Comparison of ENCODE assay signal across 21 cellular contexts in the genomic region with DNA sequence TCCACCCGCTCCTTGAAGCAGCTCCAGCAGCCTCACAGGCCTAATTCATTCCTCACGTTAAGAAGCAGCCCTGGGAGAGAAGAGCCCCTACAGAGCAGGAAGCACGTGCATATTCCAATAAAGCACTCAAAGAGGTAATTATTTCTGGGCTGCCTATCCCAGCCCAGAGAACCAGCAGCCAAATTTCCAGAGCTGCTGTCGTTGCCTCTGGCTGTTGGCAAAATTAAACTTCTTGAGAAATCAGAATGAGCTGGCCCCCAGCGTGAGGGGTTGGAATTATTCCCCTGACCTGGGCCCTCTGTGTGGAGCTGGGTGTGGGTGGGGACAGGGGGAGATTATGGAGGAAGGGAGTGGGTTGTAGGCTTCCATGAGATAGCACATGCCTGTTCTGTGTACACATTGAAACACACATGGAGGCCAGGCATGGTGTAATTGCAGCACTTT.
A peak's percentile ranks its signal among the peaks of the same experiment; 100 is the strongest.
DNase-seq lines count a peak whose midpoint lies in the region; ATAC-seq and TF ChIP-seq lines count a peak whose summit lies in the region.
"Had no signal": no experiment of that assay in that cellular context is flagged by ENCODE, and none has a peak within 500 bp of the region (broad histone marks: within the 10 kb centered on the region; RNA-seq: fewer than 3 reads in every experiment).

No MANE protein-coding gene starts in this region.

- no peaks in the 10 kb centered on the region for H3K36me3 ChIP-seq in HEK293 (ENCODE audit: control insufficient read depth in 2 of 2, insufficient read depth in 1 of 2, low read length in 2 of 2)
- H3K36me3 ChIP-seq: ovary, right atrium auricular region, transverse colon had no signal

- H3K36me3 Mint-ChIP-seq in activated naive CD4-positive, alpha-beta T cell treated with anti-CD3 and anti-CD28 coated beads, Interleukin-2, amount 50 U/mL, for 24 hours, result peaks cover 1% of the 10 kb centered on the region
- H3K36me3 Mint-ChIP-seq in nephron (ENCODE audit: low read depth), result no peaks in the 10 kb centered on the region
- no peaks in the 10 kb centered on the region for H3K36me3 Mint-ChIP-seq in activated CD4-positive, alpha-beta memory T cell treated with anti-CD3 and anti-CD28 coated beads, Interleukin-2, amount 10 ng/mL, durations not matched to agents 7 days and 5 days (ENCODE audit: low read depth)
- H3K36me3 Mint-ChIP-seq: activated naive CD8-positive, alpha-beta T cell treated with anti-CD3 and anti-CD28 coated beads for 36 hours; CD8-positive, alpha-beta T cell had no signal

- no peaks in the 10 kb centered on the region for H3K9me3 ChIP-seq in HEK293 (ENCODE audit: control insufficient read depth, insufficient read depth, low read depth, low read length)
- H3K9me3 ChIP-seq: ovary, right atrium auricular region, transverse colon had no signal

- peak overlapping the region; percentile 65 for H3K27ac Mint-ChIP-seq in activated naive CD4-positive, alpha-beta T cell treated with anti-CD3 and anti-CD28 coated beads, Interleukin-2, amount 50 U/mL, for 24 hours
- peak overlapping the region in 2 of 3 experiments; percentile 52 to 53 for H3K27ac Mint-ChIP-seq in nephron
- H3K27ac Mint-ChIP-seq in activated CD4-positive, alpha-beta memory T cell treated with anti-CD3 and anti-CD28 coated beads, Interleukin-2, amount 10 ng/mL, durations not matched to agents 7 days and 5 days, result no peak overlapping the region
- H3K27ac Mint-ChIP-seq: activated B cell treated with CpG ODN at 0.5 μM for 24 hours; activated naive CD8-positive, alpha-beta T cell treated with anti-CD3 and anti-CD28 coated beads for 36 hours; CD8-positive, alpha-beta T cell; stimulated activated naive CD8-positive, alpha-beta T cell treated with anti-CD3 and anti-CD28 coated beads, Interleukin-15, amount 100 ng/mL, for 72 hours had no signal

- H3K4me3 ChIP-seq in HEK293 (ENCODE audit: low read depth, low read length), result no peak overlapping the region
- H3K4me3 ChIP-seq: ovary, right atrium auricular region, transverse colon had no signal

- H3K9me3 Mint-ChIP-seq in activated naive CD4-positive, alpha-beta T cell treated with anti-CD3 and anti-CD28 coated beads, Interleukin-2, amount 50 U/mL, for 24 hours, result no peaks in the 10 kb centered on the region
- no peaks in the 10 kb centered on the region for H3K9me3 Mint-ChIP-seq in nephron
- H3K9me3 Mint-ChIP-seq in activated CD4-positive, alpha-beta memory T cell treated with anti-CD3 and anti-CD28 coated beads, Interleukin-2, amount 10 ng/mL, durations not matched to agents 7 days and 5 days, result no peaks in the 10 kb centered on the region
- H3K9me3 Mint-ChIP-seq: CD8-positive, alpha-beta T cell; stimulated activated naive CD8-positive, alpha-beta T cell treated with anti-CD3 and anti-CD28 coated beads, Interleukin-15, amount 100 ng/mL, for 72 hours had no signal

- H3K27ac ChIP-seq in HEK293 (ENCODE audit: extremely low read depth, low read depth, low read length) (no peak overlapping the region), angular gyrus (ENCODE audit: low read depth, low read length) (peak overlapping the region; percentile 14)
- H3K27ac ChIP-seq: ovary, right atrium auricular region, transverse colon had no signal

- H3K4me1 Mint-ChIP-seq in activated naive CD4-positive, alpha-beta T cell treated with anti-CD3 and anti-CD28 coated beads, Interleukin-2, amount 50 U/mL, for 24 hours, result peaks cover 19% of the 10 kb centered on the region
- H3K4me1 Mint-ChIP-seq in nephron, result peaks cover 24% of the 10 kb centered on the region
- H3K4me1 Mint-ChIP-seq in activated CD4-positive, alpha-beta memory T cell treated with anti-CD3 and anti-CD28 coated beads, Interleukin-2, amount 10 ng/mL, durations not matched to agents 7 days and 5 days, result peaks cover 14% of the 10 kb centered on the region

- H3K4me3 Mint-ChIP-seq in activated naive CD4-positive, alpha-beta T cell treated with anti-CD3 and anti-CD28 coated beads, Interleukin-2, amount 50 U/mL, for 24 hours, result no peak overlapping the region
- no peak overlapping the region for H3K4me3 Mint-ChIP-seq in nephron
- no peak overlapping the region for H3K4me3 Mint-ChIP-seq in activated CD4-positive, alpha-beta memory T cell treated with anti-CD3 and anti-CD28 coated beads, Interleukin-2, amount 10 ng/mL, durations not matched to agents 7 days and 5 days
- H3K4me3 Mint-ChIP-seq: activated naive CD8-positive, alpha-beta T cell treated with anti-CD3 and anti-CD28 coated beads for 36 hours; CD8-positive, alpha-beta T cell; stimulated activated naive CD8-positive, alpha-beta T cell treated with anti-CD3 and anti-CD28 coated beads, Interleukin-15, amount 100 ng/mL, for 72 hours had no signal

- H3K27me3 Mint-ChIP-seq in activated naive CD4-positive, alpha-beta T cell treated with anti-CD3 and anti-CD28 coated beads, Interleukin-2, amount 50 U/mL, for 24 hours, result peaks cover 75% of the 10 kb centered on the region
- peaks cover 19% of the 10 kb centered on the region for H3K27me3 Mint-ChIP-seq in nephron (ENCODE audit: low read depth)
- H3K27me3 Mint-ChIP-seq in activated CD4-positive, alpha-beta memory T cell treated with anti-CD3 and anti-CD28 coated beads, Interleukin-2, amount 10 ng/mL, durations not matched to agents 7 days and 5 days, result peaks cover 90% of the 10 kb centered on the region

- DNase-seq in activated naive CD4-positive, alpha-beta T cell (lab: John Stamatoyannopoulos, UW), result no peak
- no peak for DNase-seq in activated CD4-positive, alpha-beta T cell treated with anti-CD3 and anti-CD28 coated beads, Interleukin-2, amount 50 U/mL, for 4 hours
- DNase-seq in activated CD4-positive, alpha-beta memory T cell treated with anti-CD3 and anti-CD28 coated beads, Interleukin-2, amount 10 ng/mL, durations not matched to agents 7 days and 5 days, result no peak
- DNase-seq: activated B cell treated with CpG ODN at 0.5 μM for 24 hours; activated CD8-positive, alpha-beta memory T cell treated with anti-CD3 and anti-CD28 coated beads for 24 hours; cortex of kidney; NCI-H1048; NCI-H2081 treated with DMSO at 0.1 percent for 48 hours; NCI-H526 treated with DMSO at 0.1 percent for 48 hours; ovary; stimulated activated naive CD8-positive, alpha-beta T cell treated with anti-CD3 and anti-CD28 coated beads, Interleukin-15, amount 100 ng/mL, for 72 hours; T1000; transverse colon had no signal

- TF ChIP-seq CTCF in HEK293 (tag by site-specific recombination; IDR thresholded peaks at IDR 0.05), result no peak
- no peak for TF ChIP-seq CTCF in nephron (IDR thresholded peaks at IDR 0.05; ENCODE audit: unreplicated experiment in 3 of 3)

- ATAC-seq in HG03280 (IDR thresholded peaks at IDR 0.05; ENCODE audit: unreplicated experiment), result no peak

- POLR2A ChIA-PET in HEK293 (lab: Yijun Ruan, JAX), result no interaction called here
- POLR2A ChIA-PET in activated CD4-positive, alpha-beta memory T cell treated with anti-CD3 and anti-CD28 coated beads, Interleukin-2, amount 10 ng/mL, durations not matched to agents 7 days and 5 days (lab: Charles Lee), result interaction anchor here (1.1 kb wide), 1 partner anchor 632 kb away, joined by 3 read pairs; a partner anchor contains a TSS

- H3K4me1 ChIP-seq in HEK293 (ENCODE audit: control insufficient read depth, insufficient read depth, low read length), result no peaks in the 10 kb centered on the region

- CTCF ChIA-PET in HEK293 (lab: Yijun Ruan, JAX), result interaction anchor here (0.5 kb wide), 1 partner anchor 46 kb away, joined by 3 read pairs; no protein-coding TSS in a partner anchor
- CTCF ChIA-PET in activated CD4-positive, alpha-beta memory T cell treated with anti-CD3 and anti-CD28 coated beads, Interleukin-2, amount 10 ng/mL, durations not matched to agents 7 days and 5 days (lab: Charles Lee), result no interaction called here

TF ChIP-seq in HEK293, 187 proteins besides CTCF, POLR2A, EP300 and RAD21 (continues in another document):
- TF ChIP-seq ZNF585B (tag by site-specific recombination; IDR thresholded peaks at IDR 0.05), result no peak
- no peak for TF ChIP-seq ZNF138 (tag by site-specific recombination; IDR thresholded peaks at IDR 0.05; ENCODE audit: borderline replicate concordance)
- peak; percentile 96 for TF ChIP-seq ZFHX2 (tag by site-specific recombination; conservative IDR thresholded peaks at IDR 0.05)
- TF ChIP-seq ZNF843 (tag by site-specific recombination; IDR thresholded peaks at IDR 0.05), result no peak
- TF ChIP-seq SP7 (tag by site-specific recombination; IDR thresholded peaks at IDR 0.05), result no peak
- 0 out of 2 replicates have a peak, but pooled peaks have one; percentile 38 for TF ChIP-seq ZNF660 (tag by site-specific recombination; IDR thresholded peaks at IDR 0.05)
- TF ChIP-seq ZNF473 (tag by site-specific recombination; IDR thresholded peaks at IDR 0.05), result no peak
- no peak for TF ChIP-seq ZBTB21 (tag by site-specific recombination; IDR thresholded peaks at IDR 0.05)
- 0 out of 2 replicates have a peak, but pooled peaks have one; percentile 24 for TF ChIP-seq ZSCAN30 (tag by site-specific recombination; IDR thresholded peaks at IDR 0.05)
- no peak for TF ChIP-seq ZNF596 (tag by site-specific recombination; IDR thresholded peaks at IDR 0.05)
- TF ChIP-seq, protein P1, sequence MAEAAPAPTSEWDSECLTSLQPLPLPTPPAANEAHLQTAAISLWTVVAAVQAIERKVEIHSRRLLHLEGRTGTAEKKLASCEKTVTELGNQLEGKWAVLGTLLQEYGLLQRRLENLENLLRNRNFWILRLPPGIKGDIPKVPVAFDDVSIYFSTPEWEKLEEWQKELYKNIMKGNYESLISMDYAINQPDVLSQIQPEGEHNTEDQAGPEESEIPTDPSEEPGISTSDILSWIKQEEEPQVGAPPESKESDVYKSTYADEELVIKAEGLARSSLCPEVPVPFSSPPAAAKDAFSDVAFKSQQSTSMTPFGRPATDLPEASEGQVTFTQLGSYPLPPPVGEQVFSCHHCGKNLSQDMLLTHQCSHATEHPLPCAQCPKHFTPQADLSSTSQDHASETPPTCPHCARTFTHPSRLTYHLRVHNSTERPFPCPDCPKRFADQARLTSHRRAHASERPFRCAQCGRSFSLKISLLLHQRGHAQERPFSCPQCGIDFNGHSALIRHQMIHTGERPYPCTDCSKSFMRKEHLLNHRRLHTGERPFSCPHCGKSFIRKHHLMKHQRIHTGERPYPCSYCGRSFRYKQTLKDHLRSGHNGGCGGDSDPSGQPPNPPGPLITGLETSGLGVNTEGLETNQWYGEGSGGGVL (tag by site-specific recombination; IDR thresholded peaks at IDR 0.05), result no peak
- no peak for TF ChIP-seq GLI2 (tag by site-specific recombination; IDR thresholded peaks at IDR 0.05; ENCODE audit: borderline replicate concordance, low read depth)
